ENCODE assay signal across 8 cellular contexts in the genomic region with DNA sequence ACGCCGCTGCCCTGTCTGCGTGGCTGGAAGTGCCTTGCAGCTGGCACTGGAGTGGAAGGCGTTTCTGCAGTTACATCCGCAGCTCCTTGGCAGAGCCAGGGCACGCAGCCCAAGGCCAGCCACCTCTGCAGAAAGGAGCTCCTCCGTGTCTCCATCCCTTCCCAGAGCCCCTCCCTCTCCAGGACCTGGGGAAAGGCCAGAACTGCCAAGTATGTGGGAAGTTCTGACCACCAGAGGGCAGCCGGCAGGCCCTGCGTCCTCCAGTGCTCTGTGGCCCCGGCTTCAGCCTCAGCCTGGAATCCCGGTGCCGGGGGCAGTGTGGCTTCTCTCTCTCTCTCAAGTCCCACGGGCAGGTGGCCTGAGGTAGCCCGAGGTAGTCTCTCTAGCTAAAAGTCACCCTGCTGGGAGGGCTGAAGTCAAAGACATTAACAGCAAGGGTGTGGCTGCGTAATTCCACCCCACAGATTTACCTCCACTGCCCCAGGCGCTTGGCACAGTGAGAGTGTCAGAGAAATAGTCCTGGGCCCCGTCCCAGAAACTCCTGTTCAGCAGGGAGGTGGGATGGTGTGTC.
DNase-seq lines count a peak whose midpoint lies in the region; ATAC-seq, FAIRE-seq and TF ChIP-seq lines count a peak whose summit lies in the region.

No MANE protein-coding gene starts in this region.

- H3K4me3 ChIP-seq in K562 (no peak overlapping the region), kidney (ENCODE audit: low read length in 2 of 2) (no peak overlapping the region)

- no peak for TF ChIP-seq EP300 in K562 (IDR thresholded peaks at IDR 0.05; ENCODE audit: low read length)

- H3K4me3 Mint-ChIP-seq in CD4-positive, alpha-beta T cell: no peak overlapping the region

- CTCF ChIA-PET in K562 (lab: Yijun Ruan, JAX; ENCODE audit: low intra/inter-chr PET ratio): no interaction called here
- CTCF ChIA-PET in CD4-positive, alpha-beta T cell (lab: Charles Lee): no interaction called here

- H3K27ac ChIP-seq in K562 (ENCODE audit: extremely low read depth, low read depth, low read length) (no peak overlapping the region), kidney (ENCODE audit: low read depth in 2 of 2, low read length in 2 of 2) (no peak overlapping the region)
- H3K27ac ChIP-seq in CD4-positive, alpha-beta T cell (ENCODE audit: low read depth, low read length): no peak overlapping the region

- H3K4me2 ChIP-seq in K562 (ENCODE audit: insufficient read depth, low read length): no peak overlapping the region

- TF ChIP-seq RAD21 in K562 (CRISPR knock-in tag; conservative IDR thresholded peaks at IDR 0.05 in 1 of 2, IDR thresholded peaks at IDR 0.05 in 1 of 2): peak in 1 of 2 experiments; percentile 57; a peak in 2 of 4 replicates

- H3K79me2 ChIP-seq in K562 (ENCODE audit: control insufficient read depth, insufficient read depth, low read length): no peaks in the 10 kb centered on the region

- peak; percentile 6 for FAIRE-seq in K562 (lab: Jason Lieb, UNC)
- no peak for FAIRE-seq in kidney (lab: Jason Lieb, UNC)

- peaks cover 16% of the 10 kb centered on the region for H4K20me1 ChIP-seq in K562 (replicated peaks; ENCODE audit: control insufficient read depth, insufficient read depth, low read length)

- 3% methylated on average over 10 of the region's 17 CpGs for WGBS in K562 (ENCODE audit: insufficient coverage, low coverage, missing lambda C conversion rate)

- no TSS peak for BruUV-seq in K562 (replicated peaks; lab: Mats Ljungman, UMichigan)

- TF ChIP-seq POLR2A in K562 (conservative IDR thresholded peaks at IDR 0.05): no peak

- H3K27me3 Mint-ChIP-seq in CD4-positive, alpha-beta T cell: no peaks in the 10 kb centered on the region

- no peaks in the 10 kb centered on the region for H3K9me1 ChIP-seq in K562 (ENCODE audit: control insufficient read depth, insufficient read depth, low read length)

- no peak overlapping the region for H3K27ac Mint-ChIP-seq in CD4-positive, alpha-beta T cell

- H3K9ac ChIP-seq in K562 (ENCODE audit: insufficient read depth in 1 of 2, low read depth in 2 of 2, low read length in 2 of 2) (no peak overlapping the region), kidney (ENCODE audit: low read length in 2 of 2) (no peak overlapping the region)

- no peaks in the 10 kb centered on the region for H3K4me1 Mint-ChIP-seq in CD4-positive, alpha-beta T cell (ENCODE audit: low read depth)

- POLR2A ChIA-PET in K562 (lab: Yijun Ruan, JAX): interaction anchor here (0.6 kb wide), 1 partner anchor 48 kb away, joined by 3 read pairs; no protein-coding TSS in a partner anchor
- POLR2A ChIA-PET in CD4-positive, alpha-beta T cell (lab: Charles Lee): no interaction called here

- H3K4me1 ChIP-seq in K562 (replicated peaks in 1 of 2; ENCODE audit: control insufficient read depth in 2 of 2, insufficient read depth in 2 of 2, low read length in 2 of 2) (peaks cover 0 to 3% of the 10 kb centered on the region in 2 experiments; a peak in 1 of 5 replicates), kidney (ENCODE audit: control insufficient read depth in 1 of 2, insufficient read depth in 1 of 2, low read depth in 1 of 2, low read length in 2 of 2) (no peaks in the 10 kb centered on the region)

- in situ Hi-C loops in Caki2 (cut with HindIII; ENCODE audit: low pct_unique_long_range_greater_than_20kb, low sequenced_read_pairs) (no loop called here), K562 (cut with MboI) (no loop called here)

- intact Hi-C loops in K562 (cut with micrococcal nuclease): no loop called here
- intact Hi-C loops in kidney (cut with DNase I): no loop called here
- intact Hi-C loops in CD4-positive, alpha-beta T cell (cut with DNase I, micrococcal nuclease): no loop called here

- no peaks in the 10 kb centered on the region for H3K36me3 Mint-ChIP-seq in CD4-positive, alpha-beta T cell (ENCODE audit: low read depth)

- DNase-seq in Caki2 (ENCODE audit: low read depth): peak; percentile 37
- DNase-seq in LHCN-M2 (ENCODE audit: low read depth): peak; percentile 12
- peak; percentile 57 to 75 (median 66) for DNase-seq in K562 (ENCODE audit: extremely low read depth in 1 of 4, low spot score in 3 of 4)
- no peak for DNase-seq in kidney
- peak; percentile 74 for DNase-seq in ureter (ENCODE audit: low spot score)
- DNase-seq in CD4-positive, alpha-beta T cell: no peak

- no peaks in the 10 kb centered on the region for H3K9me3 Mint-ChIP-seq in CD4-positive, alpha-beta T cell

- peaks cover 18 to 93% of the 10 kb centered on the region in 2 experiments for H3K27me3 ChIP-seq in K562 (ENCODE audit: control insufficient read depth in 2 of 2, insufficient read depth in 2 of 2, low read length in 2 of 2)
- no peaks in the 10 kb centered on the region for H3K27me3 ChIP-seq in CD4-positive, alpha-beta T cell (ENCODE audit: control insufficient read depth, insufficient read depth, low read length)

- no peaks in the 10 kb centered on the region for H3K36me3 ChIP-seq in K562 (ENCODE audit: control insufficient read depth, insufficient read depth, low read length)
- no peaks in the 10 kb centered on the region for H3K36me3 ChIP-seq in kidney (ENCODE audit: control insufficient read depth in 1 of 2, insufficient read depth in 2 of 2, low read length in 2 of 2)

- H3K9me3 ChIP-seq in K562 (replicated peaks; ENCODE audit: control insufficient read depth, insufficient read depth, low read depth, low read length) (no peaks in the 10 kb centered on the region; the same call in 1 of the 2 replicates), kidney (ENCODE audit: control insufficient read depth in 1 of 2, low read length in 2 of 2) (no peaks in the 10 kb centered on the region)
- no peaks in the 10 kb centered on the region for H3K9me3 ChIP-seq in CD4-positive, alpha-beta T cell (ENCODE audit: control insufficient read depth, low read length)

- ATAC-seq in K562: peak; percentile 96
- ATAC-seq in CD4-positive, alpha-beta T cell (ENCODE audit: poor library complexity): no peak
- no peak for ATAC-seq in GM21423 (IDR thresholded peaks at IDR 0.05; ENCODE audit: unreplicated experiment)
- no peak for ATAC-seq in HG02610 (IDR thresholded peaks at IDR 0.05; ENCODE audit: unreplicated experiment)

- H2AFZ ChIP-seq in K562 (ENCODE audit: low read depth, low read length): no peak overlapping the region

- TF ChIP-seq CTCF in K562 (IDR thresholded peaks at IDR 0.05 in 2 of 3, conservative IDR thresholded peaks at IDR 0.05 in 1 of 3; ENCODE audit: insufficient read depth in 2 of 3, low read depth in 1 of 3, low read length in 3 of 3) (peak; percentile 67 to 72 (median 70)), kidney (IDR thresholded peaks at IDR 0.05; ENCODE audit: borderline replicate concordance, extremely low read depth, insufficient read depth) (peak; percentile 31)
- no peak for TF ChIP-seq CTCF in CD4-positive, alpha-beta T cell (IDR thresholded peaks at IDR 0.05)

TF ChIP-seq in K562, 482 proteins besides CTCF, POLR2A, EP300 and RAD21 (continues in another document):
- TF ChIP-seq NCOA4 (IDR thresholded peaks at IDR 0.05; ENCODE audit: partially characterized antibody) (no peak), SMC3 (conservative IDR thresholded peaks at IDR 0.05; ENCODE audit: insufficient read depth, low read depth, low read length) (peak; percentile 54)
- TF ChIP-seq, protein P1, sequence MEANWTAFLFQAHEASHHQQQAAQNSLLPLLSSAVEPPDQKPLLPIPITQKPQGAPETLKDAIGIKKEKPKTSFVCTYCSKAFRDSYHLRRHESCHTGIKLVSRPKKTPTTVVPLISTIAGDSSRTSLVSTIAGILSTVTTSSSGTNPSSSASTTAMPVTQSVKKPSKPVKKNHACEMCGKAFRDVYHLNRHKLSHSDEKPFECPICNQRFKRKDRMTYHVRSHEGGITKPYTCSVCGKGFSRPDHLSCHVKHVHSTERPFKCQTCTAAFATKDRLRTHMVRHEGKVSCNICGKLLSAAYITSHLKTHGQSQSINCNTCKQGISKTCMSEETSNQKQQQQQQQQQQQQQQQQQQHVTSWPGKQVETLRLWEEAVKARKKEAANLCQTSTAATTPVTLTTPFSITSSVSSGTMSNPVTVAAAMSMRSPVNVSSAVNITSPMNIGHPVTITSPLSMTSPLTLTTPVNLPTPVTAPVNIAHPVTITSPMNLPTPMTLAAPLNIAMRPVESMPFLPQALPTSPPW (CRISPR knock-in tag; IDR thresholded peaks at IDR 0.05): peak; percentile 38; the same call in 1 of the 2 replicates

Comparison
In these comparisons a context has a peak if more than half of its experiments do, and no peak if none do; other contexts are left out.
1. DNase-seq: peak in Caki2 (single experiment), LHCN-M2 (single experiment), K562 (4 of 4) and ureter (single experiment); none in kidney (single experiment) and CD4-positive, alpha-beta T cell (0 of 10).